1 cellular context compared by ENCODE assay signal in the genomic region with DNA sequence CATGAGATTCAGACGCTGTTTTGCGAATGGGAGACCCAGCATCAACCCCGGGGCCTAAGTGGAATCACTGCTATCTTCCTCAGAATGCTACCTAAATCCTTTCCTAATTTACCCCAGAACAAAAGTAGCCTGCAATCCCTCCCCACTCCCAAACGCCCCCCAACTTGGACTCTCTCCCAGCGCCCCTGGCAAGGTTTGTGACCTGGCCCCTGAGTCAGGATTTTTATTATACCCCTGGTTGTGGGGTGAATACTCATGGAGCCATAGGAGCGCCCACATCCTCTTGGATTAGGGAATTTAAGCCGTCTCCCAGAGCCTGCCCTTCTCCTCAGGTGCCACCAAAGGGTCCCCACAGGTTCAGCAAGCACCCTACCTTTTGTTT.
TF ChIP-seq lines count a peak whose summit lies in the region.

No MANE protein-coding gene starts in this region.

TF ChIP-seq in IMR-90, 13 proteins besides CTCF, POLR2A, EP300 and RAD21 (continued from another document):
- no peak for TF ChIP-seq ELK1 (IDR thresholded peaks at IDR 0.05; ENCODE audit: borderline replicate concordance, low read depth, low read length)
- TF ChIP-seq SMC3 (IDR thresholded peaks at IDR 0.05; ENCODE audit: low read depth, low read length): no peak
- no peak for TF ChIP-seq CHD1 (IDR thresholded peaks at IDR 0.05; ENCODE audit: low read depth, low read length)
- no peak for TF ChIP-seq MAZ (IDR thresholded peaks at IDR 0.05; ENCODE audit: borderline replicate concordance, low read depth, low read length)
- no peak for TF ChIP-seq RFX5 (IDR thresholded peaks at IDR 0.05; ENCODE audit: low read depth, low read length)
- TF ChIP-seq FOS (IDR thresholded peaks at IDR 0.05; ENCODE audit: low read depth, low read length): no peak
- no peak for TF ChIP-seq BHLHE40 (IDR thresholded peaks at IDR 0.05; ENCODE audit: low read depth, low read length)
- TF ChIP-seq USF2 (IDR thresholded peaks at IDR 0.05; ENCODE audit: low read depth, low read length): no peak
- TF ChIP-seq RCOR1 (IDR thresholded peaks at IDR 0.05; ENCODE audit: insufficient replicate concordance, low read length): no peak
- no peak for TF ChIP-seq MXI1 (IDR thresholded peaks at IDR 0.05; ENCODE audit: borderline replicate concordance, low read depth, low read length)
TF ChIP-seq in IMR-90: peak in this region for 0.
